In the genomic region with DNA sequence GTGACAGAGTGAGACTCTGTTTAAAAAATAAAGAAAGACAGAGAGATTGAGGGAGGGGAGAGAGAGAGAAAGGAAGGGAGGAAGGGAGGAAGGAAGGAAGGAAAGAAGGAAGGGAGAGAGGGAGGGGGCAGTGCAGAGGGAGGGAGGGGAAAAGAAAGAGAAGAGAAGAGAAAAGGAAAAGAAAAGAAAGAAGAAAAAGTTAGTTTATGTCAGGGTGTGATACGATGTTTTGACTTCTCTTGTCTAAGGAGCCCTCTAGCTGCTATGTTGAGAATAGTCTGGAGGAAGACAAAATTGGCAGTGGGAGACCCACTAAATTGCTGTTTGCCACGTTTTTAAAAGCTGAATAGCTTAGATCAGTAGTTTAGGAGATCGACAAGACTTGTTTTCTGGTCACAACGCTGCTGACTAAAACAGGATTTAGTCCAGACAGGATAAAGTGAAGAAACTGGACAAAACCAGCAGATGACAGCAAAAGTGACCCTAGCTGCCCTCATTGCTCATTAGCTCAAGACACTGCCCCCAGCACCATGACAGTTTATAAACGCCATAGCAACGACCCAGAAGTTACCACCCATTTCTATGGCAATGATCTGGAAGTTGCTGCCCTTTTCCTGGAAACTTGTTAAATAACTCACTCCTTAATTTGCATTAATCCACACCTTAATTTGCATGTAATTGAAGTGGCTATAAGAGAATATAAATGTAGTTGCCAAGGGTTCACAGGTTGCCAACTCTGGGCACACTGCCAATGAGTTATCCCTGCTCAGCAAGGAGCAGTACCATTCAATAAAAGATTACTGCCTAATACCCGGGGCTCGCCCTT, we compare ENCODE assay signal across 1 cellular context.
TF ChIP-seq lines count a peak whose summit lies in the region.

No MANE protein-coding gene starts in this region.

TF ChIP-seq in H1, 55 proteins besides CTCF, POLR2A, EP300 and RAD21 (continued from another document):
- TF ChIP-seq, protein P1, sequence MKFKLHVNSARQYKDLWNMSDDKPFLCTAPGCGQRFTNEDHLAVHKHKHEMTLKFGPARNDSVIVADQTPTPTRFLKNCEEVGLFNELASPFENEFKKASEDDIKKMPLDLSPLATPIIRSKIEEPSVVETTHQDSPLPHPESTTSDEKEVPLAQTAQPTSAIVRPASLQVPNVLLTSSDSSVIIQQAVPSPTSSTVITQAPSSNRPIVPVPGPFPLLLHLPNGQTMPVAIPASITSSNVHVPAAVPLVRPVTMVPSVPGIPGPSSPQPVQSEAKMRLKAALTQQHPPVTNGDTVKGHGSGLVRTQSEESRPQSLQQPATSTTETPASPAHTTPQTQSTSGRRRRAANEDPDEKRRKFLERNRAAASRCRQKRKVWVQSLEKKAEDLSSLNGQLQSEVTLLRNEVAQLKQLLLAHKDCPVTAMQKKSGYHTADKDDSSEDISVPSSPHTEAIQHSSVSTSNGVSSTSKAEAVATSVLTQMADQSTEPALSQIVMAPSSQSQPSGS (IDR thresholded peaks at IDR 0.05; ENCODE audit: low read length), result no peak
- TF ChIP-seq MAFK (IDR thresholded peaks at IDR 0.05; ENCODE audit: low read depth, low read length), result no peak
- TF ChIP-seq, protein P2, sequence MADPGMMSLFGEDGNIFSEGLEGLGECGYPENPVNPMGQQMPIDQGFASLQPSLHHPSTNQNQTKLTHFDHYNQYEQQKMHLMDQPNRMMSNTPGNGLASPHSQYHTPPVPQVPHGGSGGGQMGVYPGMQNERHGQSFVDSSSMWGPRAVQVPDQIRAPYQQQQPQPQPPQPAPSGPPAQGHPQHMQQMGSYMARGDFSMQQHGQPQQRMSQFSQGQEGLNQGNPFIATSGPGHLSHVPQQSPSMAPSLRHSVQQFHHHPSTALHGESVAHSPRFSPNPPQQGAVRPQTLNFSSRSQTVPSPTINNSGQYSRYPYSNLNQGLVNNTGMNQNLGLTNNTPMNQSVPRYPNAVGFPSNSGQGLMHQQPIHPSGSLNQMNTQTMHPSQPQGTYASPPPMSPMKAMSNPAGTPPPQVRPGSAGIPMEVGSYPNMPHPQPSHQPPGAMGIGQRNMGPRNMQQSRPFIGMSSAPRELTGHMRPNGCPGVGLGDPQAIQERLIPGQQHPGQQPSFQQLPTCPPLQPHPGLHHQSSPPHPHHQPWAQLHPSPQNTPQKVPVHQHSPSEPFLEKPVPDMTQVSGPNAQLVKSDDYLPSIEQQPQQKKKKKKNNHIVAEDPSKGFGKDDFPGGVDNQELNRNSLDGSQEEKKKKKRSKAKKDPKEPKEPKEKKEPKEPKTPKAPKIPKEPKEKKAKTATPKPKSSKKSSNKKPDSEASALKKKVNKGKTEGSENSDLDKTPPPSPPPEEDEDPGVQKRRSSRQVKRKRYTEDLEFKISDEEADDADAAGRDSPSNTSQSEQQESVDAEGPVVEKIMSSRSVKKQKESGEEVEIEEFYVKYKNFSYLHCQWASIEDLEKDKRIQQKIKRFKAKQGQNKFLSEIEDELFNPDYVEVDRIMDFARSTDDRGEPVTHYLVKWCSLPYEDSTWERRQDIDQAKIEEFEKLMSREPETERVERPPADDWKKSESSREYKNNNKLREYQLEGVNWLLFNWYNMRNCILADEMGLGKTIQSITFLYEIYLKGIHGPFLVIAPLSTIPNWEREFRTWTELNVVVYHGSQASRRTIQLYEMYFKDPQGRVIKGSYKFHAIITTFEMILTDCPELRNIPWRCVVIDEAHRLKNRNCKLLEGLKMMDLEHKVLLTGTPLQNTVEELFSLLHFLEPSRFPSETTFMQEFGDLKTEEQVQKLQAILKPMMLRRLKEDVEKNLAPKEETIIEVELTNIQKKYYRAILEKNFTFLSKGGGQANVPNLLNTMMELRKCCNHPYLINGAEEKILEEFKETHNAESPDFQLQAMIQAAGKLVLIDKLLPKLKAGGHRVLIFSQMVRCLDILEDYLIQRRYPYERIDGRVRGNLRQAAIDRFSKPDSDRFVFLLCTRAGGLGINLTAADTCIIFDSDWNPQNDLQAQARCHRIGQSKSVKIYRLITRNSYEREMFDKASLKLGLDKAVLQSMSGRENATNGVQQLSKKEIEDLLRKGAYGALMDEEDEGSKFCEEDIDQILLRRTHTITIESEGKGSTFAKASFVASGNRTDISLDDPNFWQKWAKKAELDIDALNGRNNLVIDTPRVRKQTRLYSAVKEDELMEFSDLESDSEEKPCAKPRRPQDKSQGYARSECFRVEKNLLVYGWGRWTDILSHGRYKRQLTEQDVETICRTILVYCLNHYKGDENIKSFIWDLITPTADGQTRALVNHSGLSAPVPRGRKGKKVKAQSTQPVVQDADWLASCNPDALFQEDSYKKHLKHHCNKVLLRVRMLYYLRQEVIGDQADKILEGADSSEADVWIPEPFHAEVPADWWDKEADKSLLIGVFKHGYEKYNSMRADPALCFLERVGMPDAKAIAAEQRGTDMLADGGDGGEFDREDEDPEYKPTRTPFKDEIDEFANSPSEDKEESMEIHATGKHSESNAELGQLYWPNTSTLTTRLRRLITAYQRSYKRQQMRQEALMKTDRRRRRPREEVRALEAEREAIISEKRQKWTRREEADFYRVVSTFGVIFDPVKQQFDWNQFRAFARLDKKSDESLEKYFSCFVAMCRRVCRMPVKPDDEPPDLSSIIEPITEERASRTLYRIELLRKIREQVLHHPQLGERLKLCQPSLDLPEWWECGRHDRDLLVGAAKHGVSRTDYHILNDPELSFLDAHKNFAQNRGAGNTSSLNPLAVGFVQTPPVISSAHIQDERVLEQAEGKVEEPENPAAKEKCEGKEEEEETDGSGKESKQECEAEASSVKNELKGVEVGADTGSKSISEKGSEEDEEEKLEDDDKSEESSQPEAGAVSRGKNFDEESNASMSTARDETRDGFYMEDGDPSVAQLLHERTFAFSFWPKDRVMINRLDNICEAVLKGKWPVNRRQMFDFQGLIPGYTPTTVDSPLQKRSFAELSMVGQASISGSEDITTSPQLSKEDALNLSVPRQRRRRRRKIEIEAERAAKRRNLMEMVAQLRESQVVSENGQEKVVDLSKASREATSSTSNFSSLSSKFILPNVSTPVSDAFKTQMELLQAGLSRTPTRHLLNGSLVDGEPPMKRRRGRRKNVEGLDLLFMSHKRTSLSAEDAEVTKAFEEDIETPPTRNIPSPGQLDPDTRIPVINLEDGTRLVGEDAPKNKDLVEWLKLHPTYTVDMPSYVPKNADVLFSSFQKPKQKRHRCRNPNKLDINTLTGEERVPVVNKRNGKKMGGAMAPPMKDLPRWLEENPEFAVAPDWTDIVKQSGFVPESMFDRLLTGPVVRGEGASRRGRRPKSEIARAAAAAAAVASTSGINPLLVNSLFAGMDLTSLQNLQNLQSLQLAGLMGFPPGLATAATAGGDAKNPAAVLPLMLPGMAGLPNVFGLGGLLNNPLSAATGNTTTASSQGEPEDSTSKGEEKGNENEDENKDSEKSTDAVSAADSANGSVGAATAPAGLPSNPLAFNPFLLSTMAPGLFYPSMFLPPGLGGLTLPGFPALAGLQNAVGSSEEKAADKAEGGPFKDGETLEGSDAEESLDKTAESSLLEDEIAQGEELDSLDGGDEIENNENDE (IDR thresholded peaks at IDR 0.05; ENCODE audit: insufficient replicate concordance, low read length), result no peak
